Comparison of ENCODE assay signal across 19 cellular contexts in genomic region chr5:139399501-139400121, GRCh38. TPM values are rescaled to one million over a fixed set of nuclear protein-coding genes. Genes with fewer than 3 reads are reported as not detected.
DNase-seq lines count a peak whose midpoint lies in the region; ATAC-seq and TF ChIP-seq lines count a peak whose summit lies in the region.
"Had no signal": no experiment of that assay in that cellular context is flagged by ENCODE, and none has a peak within 500 bp of the region (broad histone marks: within the 10 kb centered on the region; RNA-seq: fewer than 3 reads in every experiment).

No MANE protein-coding gene starts in this region.

- peaks cover 5 to 21% (median 14%) of the 10 kb centered on the region in 4 donors for H3K4me1 ChIP-seq in transverse colon

- no peaks in the 10 kb centered on the region for H3K36me3 ChIP-seq in transverse colon

- no peak overlapping the region for H3K27ac ChIP-seq in transverse colon

- H3K27me3 ChIP-seq in transverse colon: peaks cover 2% of the 10 kb centered on the region

- H3K27ac Mint-ChIP-seq in activated naive CD8-positive, alpha-beta T cell treated with anti-CD3 and anti-CD28 coated beads, Interleukin-2, amount 50 U/mL, for 24 hours: peak overlapping the region; percentile 78

- TF ChIP-seq CTCF in GM12865 (IDR thresholded peaks at IDR 0.05; ENCODE audit: insufficient read depth, low read depth, low read length, missing control alignments): no peak
- TF ChIP-seq CTCF in transverse colon (IDR thresholded peaks at IDR 0.05): no peak

- no peak overlapping the region for H3K4me3 Mint-ChIP-seq in activated naive CD8-positive, alpha-beta T cell treated with anti-CD3 and anti-CD28 coated beads, Interleukin-2, amount 50 U/mL, for 24 hours

- in situ Hi-C loops in GM18951 (cut with MboI; ENCODE audit: low sequenced_read_pairs, unreplicated experiment): no loop called here
- in situ Hi-C loops in transverse colon (cut with MboI; ENCODE audit: low pct_ligation_motif_present in 1 of 4, low pct_unique_long_range_greater_than_20kb in 1 of 4, low sequenced_read_pairs in 3 of 4): no loop called here

- intact Hi-C loops in transverse colon (cut with DNase I; ENCODE audit: low total_unique reads): no loop called here

- no peak for TF ChIP-seq EP300 in transverse colon (IDR thresholded peaks at IDR 0.05; ENCODE audit: low read depth)

- peaks cover 3% of the 10 kb centered on the region for H3K36me3 Mint-ChIP-seq in activated naive CD8-positive, alpha-beta T cell treated with anti-CD3 and anti-CD28 coated beads, Interleukin-2, amount 50 U/mL, for 24 hours (ENCODE audit: low read depth)

- peak; percentile 33 for ATAC-seq in HG02798 (IDR thresholded peaks at IDR 0.05; ENCODE audit: poor library complexity, unreplicated experiment)
- ATAC-seq in activated naive CD8-positive, alpha-beta T cell treated with anti-CD3 and anti-CD28 coated beads, Interleukin-2, amount 50 U/mL, for 24 hours: peak; percentile 27
- ATAC-seq: HCT116, left colon had no signal

- no peaks in the 10 kb centered on the region for H3K9me3 ChIP-seq in transverse colon

- peak overlapping the region; percentile 49 for H3K4me3 ChIP-seq in GM12865 (ENCODE audit: low read depth, low read length)
- no peak overlapping the region for H3K4me3 ChIP-seq in transverse colon

- WGBS in transverse colon (ENCODE audit: low coverage in 1 of 2), 2 donors: 70 to 78% methylated on average over 4 to 6 of the region's 6 CpGs

- H3K27me3 Mint-ChIP-seq in activated naive CD8-positive, alpha-beta T cell treated with anti-CD3 and anti-CD28 coated beads, Interleukin-2, amount 50 U/mL, for 24 hours: no peaks in the 10 kb centered on the region

- no peaks in the 10 kb centered on the region for H3K9me3 Mint-ChIP-seq in activated naive CD8-positive, alpha-beta T cell treated with anti-CD3 and anti-CD28 coated beads, Interleukin-2, amount 50 U/mL, for 24 hours

- peaks cover 42% of the 10 kb centered on the region for H3K4me1 Mint-ChIP-seq in activated naive CD8-positive, alpha-beta T cell treated with anti-CD3 and anti-CD28 coated beads, Interleukin-2, amount 50 U/mL, for 24 hours

- DNase-seq in GM12865 (ENCODE audit: low read depth) (peak; percentile 86), NCI-H1092 treated with DMSO at 0.1 percent for 48 hours (lab: John Stamatoyannopoulos, UW) (no peak), transverse colon (no peak), NCI-H526 (lab: John Stamatoyannopoulos, UW) (no peak), NCI-H2081 treated with DMSO at 0.1 percent for 48 hours (lab: John Stamatoyannopoulos, UW) (no peak)
- DNase-seq in activated naive CD8-positive, alpha-beta T cell treated with anti-CD3 and anti-CD28 coated beads, Interleukin-2, amount 50 U/mL, for 24 hours: no peak
- DNase-seq: activated CD4-positive, alpha-beta T cell treated with anti-CD3 and anti-CD28 coated beads for 4 hours; DMS 273 treated with DMSO at 0.1 percent for 48 hours; hippocampal formation; left colon; NCI-H2107; NCI-H82; RPMI8226; stimulated activated CD4-positive, alpha-beta T cell treated with anti-CD3 and anti-CD28 coated beads, Interleukin-12 subunit alpha, Interleukin-12 subunit beta, amount 100 ng/mL, for 4 hours had no signal

- TF ChIP-seq POLR2A in GM18951 (IDR thresholded peaks at IDR 0.05; ENCODE audit: extremely low read depth, insufficient read depth, insufficient read length) (peak; percentile 34), transverse colon (IDR thresholded peaks at IDR 0.05) (no peak)

RNA-seq across cellular contexts. Expression of gene SPATA24, which starts 4.3 kb away (rescaled TPM):
- total RNA-seq in transverse colon: 1 to 10 TPM in 2 of 4 donors, not detected in 2; 3.0 TPM

RNA-seq across cellular contexts. Expression of gene PROB1, which starts 4.7 kb away (rescaled TPM):
- total RNA-seq in transverse colon: 1 to 10 TPM in 1 of 4 donors, under 1 TPM in 2, not detected in 1; 0.55 to 1.1 (median 0.60) TPM

RNA-seq across cellular contexts. Expression of gene MZB1, which starts 9.9 kb away (rescaled TPM):
- 10 to 100 TPM in 1 of 4 donors, 1 to 10 TPM in 1, not detected in 2; 4.0 to 39.2 TPM for total RNA-seq in transverse colon
- total RNA-seq: temporal lobe had no signal

RNA-seq across cellular contexts. Expression of gene SLC23A1, which starts 16.5 kb away (rescaled TPM):
- 1 to 10 TPM in 2 of 4 donors, under 1 TPM in 1, not detected in 1; 0.80 to 9.5 (median 7.4) TPM for total RNA-seq in transverse colon
- total RNA-seq: fibroblast of lung, temporal lobe had no signal

RNA-seq across cellular contexts. Expression of gene DNAJC18, which starts 39.7 kb away (rescaled TPM):
- 1 to 10 TPM in 3 of 4 donors, under 1 TPM in 1; 0.37 to 3.8 (median 3.2) TPM for total RNA-seq in transverse colon
